ENCODE assay signal across 1 cellular context in genomic region chr9:124251605-124252366, GRCh38.
TF ChIP-seq lines count a peak whose summit lies in the region.

No MANE protein-coding gene starts in this region.

TF ChIP-seq in K562, 482 proteins besides CTCF, POLR2A, EP300 and RAD21 (continued from another document):
- TF ChIP-seq ZBTB49 (CRISPR knock-in tag; IDR thresholded peaks at IDR 0.05; ENCODE audit: borderline replicate concordance) (no peak), ZNF551 (CRISPR knock-in tag; IDR thresholded peaks at IDR 0.05) (no peak)
- TF ChIP-seq, protein P1, sequence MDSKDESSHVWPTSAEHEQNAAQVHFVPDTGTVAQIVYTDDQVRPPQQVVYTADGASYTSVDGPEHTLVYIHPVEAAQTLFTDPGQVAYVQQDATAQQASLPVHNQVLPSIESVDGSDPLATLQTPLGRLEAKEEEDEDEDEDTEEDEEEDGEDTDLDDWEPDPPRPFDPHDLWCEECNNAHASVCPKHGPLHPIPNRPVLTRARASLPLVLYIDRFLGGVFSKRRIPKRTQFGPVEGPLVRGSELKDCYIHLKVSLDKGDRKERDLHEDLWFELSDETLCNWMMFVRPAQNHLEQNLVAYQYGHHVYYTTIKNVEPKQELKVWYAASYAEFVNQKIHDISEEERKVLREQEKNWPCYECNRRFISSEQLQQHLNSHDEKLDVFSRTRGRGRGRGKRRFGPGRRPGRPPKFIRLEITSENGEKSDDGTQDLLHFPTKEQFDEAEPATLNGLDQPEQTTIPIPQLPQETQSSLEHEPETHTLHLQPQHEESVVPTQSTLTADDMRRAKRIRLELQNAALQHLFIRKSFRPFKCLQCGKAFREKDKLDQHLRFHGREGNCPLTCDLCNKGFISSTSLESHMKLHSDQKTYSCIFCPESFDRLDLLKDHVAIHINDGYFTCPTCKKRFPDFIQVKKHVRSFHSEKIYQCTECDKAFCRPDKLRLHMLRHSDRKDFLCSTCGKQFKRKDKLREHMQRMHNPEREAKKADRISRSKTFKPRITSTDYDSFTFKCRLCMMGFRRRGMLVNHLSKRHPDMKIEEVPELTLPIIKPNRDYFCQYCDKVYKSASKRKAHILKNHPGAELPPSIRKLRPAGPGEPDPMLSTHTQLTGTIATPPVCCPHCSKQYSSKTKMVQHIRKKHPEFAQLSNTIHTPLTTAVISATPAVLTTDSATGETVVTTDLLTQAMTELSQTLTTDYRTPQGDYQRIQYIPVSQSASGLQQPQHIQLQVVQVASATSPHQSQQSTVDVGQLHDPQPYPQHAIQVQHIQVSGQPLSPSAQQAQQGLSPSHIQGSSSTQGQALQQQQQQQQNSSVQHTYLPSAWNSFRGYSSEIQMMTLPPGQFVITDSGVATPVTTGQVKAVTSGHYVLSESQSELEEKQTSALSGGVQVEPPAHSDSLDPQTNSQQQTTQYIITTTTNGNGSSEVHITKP (IDR thresholded peaks at IDR 0.05; ENCODE audit: partially characterized antibody) = peak; percentile 12
TF ChIP-seq in K562: peak in this region for 2.
